Comparison of ENCODE assay signal across 8 cellular contexts in genomic region chr3:38651153-38651789, GRCh38. TPM values are rescaled to one million over a fixed set of nuclear protein-coding genes. Genes with fewer than 3 reads are reported as not detected.
DNase-seq lines count a peak whose midpoint lies in the region; ATAC-seq and TF ChIP-seq lines count a peak whose summit lies in the region.

No MANE protein-coding gene starts in this region.

- POLR2A ChIA-PET in naive thymus-derived CD8-positive, alpha-beta T cell (lab: Charles Lee) = interaction anchor here (1.0 to 1.2 kb wide), 2 partner anchors 130 to 161 kb away, joined by 4 read pairs; no protein-coding TSS in a partner anchor

- H3K4me1 ChIP-seq in esophagus muscularis mucosa = peaks cover 12 to 31% (median 24%) of the 10 kb centered on the region in 4 donors

- H3K27me3 ChIP-seq in esophagus muscularis mucosa = peaks cover 0 to 77% (median 19%) of the 10 kb centered on the region in 4 donors

- peaks cover 6 to 10% (median 7%) of the 10 kb centered on the region in 4 donors for H3K4me1 Mint-ChIP-seq in naive thymus-derived CD8-positive, alpha-beta T cell

- H3K27me3 Mint-ChIP-seq in naive thymus-derived CD8-positive, alpha-beta T cell = peaks cover 4 to 23% (median 16%) of the 10 kb centered on the region in 5 donors

- H3K27ac ChIP-seq in esophagus muscularis mucosa (replicated peaks in 1 of 4) = no peak overlapping the region

- peaks cover 0 to 2% (median 0%) of the 10 kb centered on the region in 3 donors for H3K36me3 Mint-ChIP-seq in naive thymus-derived CD8-positive, alpha-beta T cell

- no peak overlapping the region for H3K27ac Mint-ChIP-seq in naive thymus-derived CD8-positive, alpha-beta T cell

- H3K4me3 ChIP-seq in esophagus muscularis mucosa = peak overlapping the region in 1 of 4 donors; percentile 6

- 8% methylated on average over 15 of the region's 19 CpGs for WGBS in esophagus muscularis mucosa

- TF ChIP-seq CTCF in esophagus muscularis mucosa (IDR thresholded peaks at IDR 0.05) = peak; percentile 15 to 92 (median 86)

- TF ChIP-seq EP300 in esophagus muscularis mucosa (IDR thresholded peaks at IDR 0.05) = no peak

- no peak for TF ChIP-seq POLR2A in esophagus muscularis mucosa (IDR thresholded peaks at IDR 0.05; ENCODE audit: low read depth)

- ATAC-seq in GM18502 (IDR thresholded peaks at IDR 0.05; ENCODE audit: poor library complexity, unreplicated experiment) = peak; percentile 59
- peak; percentile 51 for ATAC-seq in HG03135 (IDR thresholded peaks at IDR 0.05; ENCODE audit: unreplicated experiment)
- peak; percentile 60 to 63 for ATAC-seq in naive thymus-derived CD8-positive, alpha-beta T cell

- H3K36me3 ChIP-seq in esophagus muscularis mucosa = no peaks in the 10 kb centered on the region

- peak overlapping the region in 1 of 10 donors; percentile 67 for H3K4me3 Mint-ChIP-seq in naive thymus-derived CD8-positive, alpha-beta T cell

- H3K9me3 ChIP-seq in esophagus muscularis mucosa = no peaks in the 10 kb centered on the region

- peak; percentile 66 for DNase-seq in 8988T
- peak; percentile 15 for DNase-seq in NCI-H748 treated with DMSO at 0.1 percent for 48 hours (lab: John Stamatoyannopoulos, UW)
- DNase-seq in activated CD8-positive, alpha-beta memory T cell treated with anti-CD3 and anti-CD28 coated beads, Interleukin-2, amount 50 U/mL, for 24 hours (ENCODE audit: extremely low read depth) = peak; percentile 31
- peak; percentile 93 for DNase-seq in esophagus muscularis mucosa (ENCODE audit: extremely low spot score)
- peak; percentile 51 to 83 (median 70) for DNase-seq in naive thymus-derived CD8-positive, alpha-beta T cell
- DNase-seq in stimulated activated naive CD4-positive, alpha-beta T cell treated with Interleukin-2 at 50 U/mL for 16 hours (lab: John Stamatoyannopoulos, UW) = peak; percentile 66

- intact Hi-C loops in esophagus muscularis mucosa (cut with DNase I) = loop anchor here (2.0 kb wide), 1 partner anchor 130 kb away; no protein-coding TSS in a partner anchor

- no peaks in the 10 kb centered on the region for H3K9me3 Mint-ChIP-seq in naive thymus-derived CD8-positive, alpha-beta T cell

RNA-seq across cellular contexts. Expression of gene SCN5A, which starts 1.8 kb away (rescaled TPM):
- 1 to 10 TPM in 2 of 4 donors, under 1 TPM in 2; 0.42 to 1.3 (median 0.77) TPM for total RNA-seq in esophagus muscularis mucosa
- total RNA-seq in naive thymus-derived CD8-positive, alpha-beta T cell = under 1 TPM; 0.25 to 0.55 TPM
- not detected for polyA plus RNA-seq in naive thymus-derived CD8-positive, alpha-beta T cell

Comparison
In these comparisons a context has a peak if more than half of its experiments do, and no peak if none do; other contexts are left out.
1. DNase-seq: peak in every context shown above with its lines; median percentile 93 in esophagus muscularis mucosa; 70 in naive thymus-derived CD8-positive, alpha-beta T cell; 66 in 8988T; 66 in stimulated activated naive CD4-positive, alpha-beta T cell treated with Interleukin-2 at 50 U/mL for 16 hours; 31 in activated CD8-positive, alpha-beta memory T cell treated with anti-CD3 and anti-CD28 coated beads, Interleukin-2, amount 50 U/mL, for 24 hours; 15 in NCI-H748 treated with DMSO at 0.1 percent for 48 hours.